22 cellular contexts compared by ENCODE assay signal in the genomic region with DNA sequence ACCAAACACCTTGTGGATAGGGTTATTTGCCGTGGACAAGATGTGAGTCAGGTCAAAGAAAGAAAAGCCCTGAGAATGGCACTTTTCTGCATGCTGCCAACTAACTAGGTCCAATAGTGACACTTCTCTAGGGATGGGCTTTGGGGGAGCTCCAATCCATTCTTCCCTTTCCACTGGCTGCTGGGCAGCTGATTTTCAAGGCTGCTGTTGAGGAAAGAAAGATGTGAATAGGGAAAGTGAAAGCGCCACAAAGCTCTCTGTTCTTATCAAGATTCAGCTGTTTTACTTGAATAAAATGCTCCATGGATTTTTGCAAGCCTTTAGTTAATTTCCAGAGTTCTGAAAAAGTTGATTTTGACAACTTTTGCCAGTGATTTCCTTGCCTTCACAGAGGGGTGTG.
"Had no signal": no experiment of that assay in that cellular context is flagged by ENCODE, and none has a peak within 500 bp of the region (broad histone marks: within the 10 kb centered on the region; RNA-seq: fewer than 3 reads in every experiment).

No MANE protein-coding gene starts in this region.

- H3K36me3 ChIP-seq: MG63, Peyer's patch, SJCRH30 had no signal

- H3K4me3 ChIP-seq: MG63, Peyer's patch, SJCRH30 had no signal

- H3K4me1 ChIP-seq: Peyer's patch, SJCRH30 had no signal

- H3K27me3 ChIP-seq: MG63, Peyer's patch, SJCRH30 had no signal

- ATAC-seq: PC-3, Right ventricle myocardium inferior, SK-N-SH treated with all-trans-retinoic acid at 6 μM for 48 hours had no signal

- H3K9me3 ChIP-seq: MG63, Peyer's patch, SJCRH30 had no signal

- H3K27ac ChIP-seq: Peyer's patch, SJCRH30 had no signal

- DNase-seq: KBM-7, MG63, NCI-H1092, NCI-H1105 treated with DMSO at 0.1 percent for 48 hours, NCI-H1417 treated with DMSO at 0.1 percent for 48 hours, NCI-H146, NCI-H187, NCI-H2029, NCI-H2081 treated with DMSO at 0.1 percent for 48 hours, NCI-H2171, NCI-H226, NCI-H446, NCI-H510A, NCI-H524 treated with DMSO at 0.1 percent for 48 hours, NCI-H69, NCI-H774, Peyer's patch, SHP77 treated with DMSO at 0.1 percent for 48 hours, SJCRH30 had no signal
